ENCODE assay signal across 7 cellular contexts in the genomic region with DNA sequence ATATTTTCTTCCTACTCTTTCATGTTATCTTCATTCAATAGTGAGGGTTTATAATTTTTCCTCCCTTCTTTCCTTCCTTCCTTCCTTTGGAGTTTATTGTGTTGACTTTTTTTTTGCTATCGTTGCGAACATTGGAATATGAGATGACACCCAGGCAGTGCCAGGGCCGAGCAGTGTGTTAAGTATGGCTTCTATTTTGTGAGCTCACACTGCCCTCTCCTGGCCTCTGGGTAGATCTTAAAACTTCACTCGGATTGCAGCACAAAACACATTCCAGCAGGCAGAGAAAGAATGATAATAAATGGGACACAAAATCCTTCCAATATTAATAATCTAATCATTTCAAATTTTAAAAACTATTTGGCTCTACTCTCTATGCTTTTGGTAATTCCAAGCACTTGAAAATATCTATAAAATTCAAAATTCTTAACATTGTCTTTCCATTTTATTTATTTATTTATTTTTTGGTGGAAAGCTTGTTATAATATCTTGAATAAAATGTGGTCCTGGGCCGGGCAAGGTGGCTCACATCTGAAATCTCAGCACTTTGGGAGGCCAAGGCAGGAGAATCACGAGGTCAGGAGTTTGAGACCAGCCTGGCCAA.
A peak's percentile ranks its signal among the peaks of the same experiment; 100 is the strongest.
DNase-seq lines count a peak whose midpoint lies in the region; ATAC-seq and TF ChIP-seq lines count a peak whose summit lies in the region.

No MANE protein-coding gene starts in this region.

- no peaks in the 10 kb centered on the region for H3K9me3 ChIP-seq in lower lobe of right lung

- no peak overlapping the region for H3K4me3 ChIP-seq in lower lobe of right lung

- TF ChIP-seq CTCF in GM12874 (IDR thresholded peaks at IDR 0.05; ENCODE audit: insufficient read depth, low read depth, low read length) = peak; percentile 56
- peak; percentile 69 for TF ChIP-seq CTCF in lower lobe of right lung (IDR thresholded peaks at IDR 0.05)

- peaks cover 5% of the 10 kb centered on the region for H3K4me1 ChIP-seq in lower lobe of right lung

- DNase-seq in NCI-H460 (ENCODE audit: extremely low read depth, low read depth) (peak; percentile 77), dermis blood vessel endothelial cell (peak; percentile 84), lower lobe of right lung (peak; percentile 63)
- DNase-seq in activated CD4-positive, alpha-beta T cell treated with anti-CD3 and anti-CD28 coated beads for 48 hours = peak; percentile 72
- peak; percentile 46 for DNase-seq in stimulated activated CD8-positive, alpha-beta memory T cell treated with anti-CD3 and anti-CD28 coated beads, Interleukin-15, amount 100 ng/mL, for 1 hour (ENCODE audit: low read depth)

- no peak overlapping the region for H3K27ac ChIP-seq in lower lobe of right lung

- ATAC-seq in HG03139 (IDR thresholded peaks at IDR 0.05; ENCODE audit: unreplicated experiment) (peak; percentile 66), lower lobe of right lung (peak; percentile 85 to 86)

- H3K36me3 ChIP-seq in lower lobe of right lung = no peaks in the 10 kb centered on the region

- intact Hi-C loops in lower lobe of right lung (cut with DNase I) = no loop called here

- H3K27me3 ChIP-seq in lower lobe of right lung (ENCODE audit: low read depth) = no peaks in the 10 kb centered on the region
